In genomic region chr9:111992523-111992922, GRCh38 we compare ENCODE assay signal across 10 cellular contexts.
DNase-seq lines count a peak whose midpoint lies in the region; ATAC-seq and TF ChIP-seq lines count a peak whose summit lies in the region.
"Had no signal": no experiment of that assay in that cellular context is flagged by ENCODE, and none has a peak within 500 bp of the region (broad histone marks: within the 10 kb centered on the region; RNA-seq: fewer than 3 reads in every experiment).

No MANE protein-coding gene starts in this region.

- CTCF ChIA-PET in activated CD4-positive, alpha-beta memory T cell treated with anti-CD3 and anti-CD28 coated beads, Interleukin-2, amount 10 ng/mL, durations not matched to agents 7 days and 5 days (lab: Charles Lee): no interaction called here

- H3K36me3 ChIP-seq in smooth muscle cell (ENCODE audit: low read depth): no peaks in the 10 kb centered on the region

- WGBS in smooth muscle cell (ENCODE audit: low lambda C conversion rate): 54% methylated on average over 2 of the region's 2 CpGs

- H3K27me3 Mint-ChIP-seq in activated CD4-positive, alpha-beta memory T cell treated with anti-CD3 and anti-CD28 coated beads, Interleukin-2, amount 10 ng/mL, durations not matched to agents 7 days and 5 days: peaks cover 34% of the 10 kb centered on the region
- H3K27me3 Mint-ChIP-seq: naive B cell had no signal

- H3K9me3 Mint-ChIP-seq in activated CD4-positive, alpha-beta memory T cell treated with anti-CD3 and anti-CD28 coated beads, Interleukin-2, amount 10 ng/mL, durations not matched to agents 7 days and 5 days: peaks cover 5% of the 10 kb centered on the region

- H3F3A ChIP-seq in smooth muscle cell (ENCODE audit: low read depth): no peaks in the 10 kb centered on the region

- no peaks in the 10 kb centered on the region for H3K4me1 ChIP-seq in smooth muscle cell (ENCODE audit: low read depth)

- H4K20me1 ChIP-seq in smooth muscle cell (ENCODE audit: low read depth): no peaks in the 10 kb centered on the region

- no peak overlapping the region for H3K27ac Mint-ChIP-seq in activated CD4-positive, alpha-beta memory T cell treated with anti-CD3 and anti-CD28 coated beads, Interleukin-2, amount 10 ng/mL, durations not matched to agents 7 days and 5 days

- H2AFZ ChIP-seq in smooth muscle cell (ENCODE audit: low read depth): no peak overlapping the region

- no peak for TF ChIP-seq CTCF in smooth muscle cell (IDR thresholded peaks at IDR 0.05; ENCODE audit: borderline replicate concordance, insufficient read depth, poor library complexity, severe bottlenecking)

- no peak overlapping the region for H3K4me2 ChIP-seq in smooth muscle cell

- no peaks in the 10 kb centered on the region for H3K79me2 ChIP-seq in smooth muscle cell (ENCODE audit: low read depth)

- H3K4me3 ChIP-seq in smooth muscle cell: no peak overlapping the region

- H3K9ac ChIP-seq in smooth muscle cell (ENCODE audit: low read depth): no peak overlapping the region

- DNase-seq in stimulated activated CD4-positive, alpha-beta T cell treated with anti-CD3 and anti-CD28 coated beads, Interleukin-15, amount 100 ng/mL, for 24 hours: peak; percentile 50
- no peak for DNase-seq in stimulated activated CD4-positive, alpha-beta T cell treated with anti-CD3 and anti-CD28 coated beads, Interleukin-2, amount 100 ng/mL, for 48 hours
- peak; percentile 25 for DNase-seq in activated CD4-positive, alpha-beta memory T cell treated with anti-CD3 and anti-CD28 coated beads, Interleukin-2, amount 10 ng/mL, durations not matched to agents 7 days and 5 days
- peak; percentile 95 for DNase-seq in renal cortical epithelial cell (ENCODE audit: low read depth)
- no peak for DNase-seq in smooth muscle cell (lab: John Stamatoyannopoulos, UW; ENCODE audit: unreplicated experiment)
- DNase-seq in Ammon's horn (ENCODE audit: low spot score): no peak
- DNase-seq in activated CD4-positive, alpha-beta T cell treated with anti-CD3 and anti-CD28 coated beads, Interleukin-2, amount 50 U/mL, for 4 hours: no peak
- DNase-seq: DND-41, naive B cell had no signal

- no peaks in the 10 kb centered on the region for H3K36me3 Mint-ChIP-seq in activated CD4-positive, alpha-beta memory T cell treated with anti-CD3 and anti-CD28 coated beads, Interleukin-2, amount 10 ng/mL, durations not matched to agents 7 days and 5 days (ENCODE audit: low read depth)

- no peak overlapping the region for H3K4me3 Mint-ChIP-seq in activated CD4-positive, alpha-beta memory T cell treated with anti-CD3 and anti-CD28 coated beads, Interleukin-2, amount 10 ng/mL, durations not matched to agents 7 days and 5 days

- ATAC-seq in HG03060 (IDR thresholded peaks at IDR 0.05; ENCODE audit: low read depth, unreplicated experiment): peak; percentile 67

- no peaks in the 10 kb centered on the region for H3K27me3 ChIP-seq in smooth muscle cell (ENCODE audit: low read depth)

- POLR2A ChIA-PET in activated CD4-positive, alpha-beta memory T cell treated with anti-CD3 and anti-CD28 coated beads, Interleukin-2, amount 10 ng/mL, durations not matched to agents 7 days and 5 days (lab: Charles Lee): no interaction called here

- H3K9me3 ChIP-seq in smooth muscle cell (replicated peaks; ENCODE audit: low read depth): no peaks in the 10 kb centered on the region

- no peak overlapping the region for H3K27ac ChIP-seq in smooth muscle cell (ENCODE audit: low read depth)

- H3K4me1 Mint-ChIP-seq in activated CD4-positive, alpha-beta memory T cell treated with anti-CD3 and anti-CD28 coated beads, Interleukin-2, amount 10 ng/mL, durations not matched to agents 7 days and 5 days: peaks cover 16% of the 10 kb centered on the region

Comparison
In these comparisons a context has a peak if more than half of its experiments do, and no peak if none do; other contexts are left out.
1. DNase-seq: peak in stimulated activated CD4-positive, alpha-beta T cell treated with anti-CD3 and anti-CD28 coated beads, Interleukin-15, amount 100 ng/mL, for 24 hours (single experiment), activated CD4-positive, alpha-beta memory T cell treated with anti-CD3 and anti-CD28 coated beads, Interleukin-2, amount 10 ng/mL, durations not matched to agents 7 days and 5 days (single experiment) and renal cortical epithelial cell (single experiment); none in stimulated activated CD4-positive, alpha-beta T cell treated with anti-CD3 and anti-CD28 coated beads, Interleukin-2, amount 100 ng/mL, for 48 hours (0 of 2), smooth muscle cell (single experiment), Ammon's horn (single experiment) and activated CD4-positive, alpha-beta T cell treated with anti-CD3 and anti-CD28 coated beads, Interleukin-2, amount 50 U/mL, for 4 hours (0 of 2).